ENCODE assay signal across 1 cellular context in the genomic region with DNA sequence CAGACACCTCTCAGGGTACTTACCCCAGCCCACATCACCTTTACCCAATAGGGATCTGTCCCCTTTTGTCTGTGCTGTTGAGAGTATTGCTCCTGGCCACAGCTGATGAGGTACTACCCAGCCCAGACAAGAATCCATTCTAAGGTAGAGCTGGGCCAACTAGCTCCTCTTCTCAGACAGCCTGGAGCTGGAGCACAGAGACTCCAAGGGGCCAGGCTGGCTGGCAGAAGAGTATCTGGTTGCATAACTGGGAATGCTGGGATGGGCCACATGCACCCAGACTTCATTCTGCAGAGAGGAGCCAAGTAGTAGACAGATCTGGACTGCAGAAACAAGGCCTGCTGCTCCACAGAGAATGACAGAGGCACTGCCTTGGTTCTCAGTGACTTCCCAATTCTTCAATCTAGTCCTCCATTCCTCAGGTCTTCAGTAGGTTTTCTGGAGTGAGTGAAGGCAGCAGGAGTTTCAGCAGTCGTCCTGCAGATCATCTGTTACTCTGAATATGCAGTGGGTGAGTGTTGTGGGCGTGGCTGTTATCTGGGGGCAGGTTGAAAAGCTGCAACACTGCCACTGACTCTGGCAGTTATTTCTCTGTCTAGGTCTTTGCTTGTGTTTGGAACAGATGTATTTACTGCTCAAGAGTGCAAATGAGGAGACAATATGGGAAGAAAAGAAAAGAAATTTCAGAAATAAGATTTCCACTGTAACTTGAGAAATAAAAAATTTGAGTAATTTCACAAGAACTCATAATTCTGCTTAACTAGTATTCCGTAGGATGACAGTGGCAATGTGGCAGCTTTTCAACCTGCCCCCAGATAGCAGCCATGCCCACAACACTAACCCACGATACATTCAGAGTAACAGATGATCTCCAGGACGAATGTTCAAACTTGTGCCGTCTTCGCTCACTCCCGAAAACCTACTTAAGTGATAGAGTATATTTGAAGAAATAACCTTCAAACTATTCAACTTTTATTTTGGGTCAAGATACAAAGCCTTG.
TF ChIP-seq lines count a peak whose summit lies in the region.

No MANE protein-coding gene starts in this region.

TF ChIP-seq in HEK293T, 16 proteins besides CTCF, POLR2A, EP300 and RAD21 (continued from another document):
- TF ChIP-seq BHLHE40 (IDR thresholded peaks at IDR 0.05; ENCODE audit: borderline replicate concordance) = no peak
TF ChIP-seq in HEK293T: peak in this region for 0.
